Comparison of ENCODE assay signal across 19 cellular contexts in the genomic region with DNA sequence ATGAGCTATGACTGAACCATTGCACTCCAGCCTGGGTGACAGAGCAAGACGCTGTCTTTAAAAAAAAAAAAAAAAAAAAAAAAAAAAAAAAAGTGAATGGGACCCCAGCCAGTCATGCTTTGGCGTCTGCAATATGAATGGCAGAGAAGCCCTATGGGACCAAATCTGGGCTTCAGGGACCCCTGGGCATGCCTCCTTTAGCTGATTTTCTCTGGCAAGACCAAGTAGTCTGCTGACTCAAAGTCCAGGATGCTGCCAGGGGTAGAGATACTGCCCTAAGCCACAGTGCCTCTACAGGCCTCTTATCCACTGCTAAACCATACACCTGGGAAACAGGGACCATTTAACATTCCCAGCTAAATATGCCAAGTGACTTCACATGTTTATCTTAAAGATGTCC. TPM values are rescaled to one million over a fixed set of nuclear protein-coding genes. Genes with fewer than 3 reads are reported as not detected.
DNase-seq lines count a peak whose midpoint lies in the region; TF ChIP-seq lines count a peak whose summit lies in the region.
"Had no signal": no experiment of that assay in that cellular context is flagged by ENCODE, and none has a peak within 500 bp of the region (broad histone marks: within the 10 kb centered on the region; RNA-seq: fewer than 3 reads in every experiment).

No MANE protein-coding gene starts in this region.

- H3K27ac ChIP-seq in breast epithelium: no peak overlapping the region
- H3K27ac ChIP-seq in brain microvascular endothelial cell: peak overlapping the region; percentile 7
- peak overlapping the region; percentile 96 for H3K27ac ChIP-seq in smooth muscle cell (ENCODE audit: low read depth)
- H3K27ac ChIP-seq in Peyer's patch: no peak overlapping the region
- H3K27ac ChIP-seq: colonic mucosa, hepatocyte had no signal

- H3K27me3 Mint-ChIP-seq in MCF 10A (ENCODE audit: insufficient read depth, unreplicated experiment): no peaks in the 10 kb centered on the region
- H3K27me3 Mint-ChIP-seq in activated T-helper 1 cell treated with anti-CD3 and anti-CD28 coated beads, Interleukin-12 subunit alpha, Interleukin-12 subunit beta, Interleukin-2, Interleukin-4 antibody, amounts not matched to agents 30 ng/mL and 10 ng/mL and 1 ng/mL, durations not matched to agents 14 hours and 24 hours and 36 hours (ENCODE audit: insufficient read depth): no peaks in the 10 kb centered on the region

- intact Hi-C loops in MCF 10A (cut with micrococcal nuclease) (no loop called here), breast epithelium (cut with DNase I; ENCODE audit: low total_unique reads) (no loop called here)
- intact Hi-C loops in activated T-helper 1 cell treated with anti-CD3 and anti-CD28 coated beads, Interleukin-12 subunit alpha, Interleukin-12 subunit beta, Interleukin-2, Interleukin-4 antibody, amounts not matched to agents 30 ng/mL and 10 ng/mL and 1 ng/mL, durations not matched to agents 14 hours and 24 hours and 36 hours (cut with micrococcal nuclease): no loop called here

- CTCF ChIA-PET in MCF 10A (lab: Yijun Ruan, JAX): interaction anchor here (3.3 kb wide), 1 partner anchor 26 kb away, joined by 15 read pairs; no protein-coding TSS in a partner anchor

- peak overlapping the region; percentile 90 for H3K4me3 Mint-ChIP-seq in MCF 10A (ENCODE audit: unreplicated experiment)
- H3K4me3 Mint-ChIP-seq in activated T-helper 1 cell treated with anti-CD3 and anti-CD28 coated beads, Interleukin-12 subunit alpha, Interleukin-12 subunit beta, Interleukin-2, Interleukin-4 antibody, amounts not matched to agents 30 ng/mL and 10 ng/mL and 1 ng/mL, durations not matched to agents 14 hours and 24 hours and 36 hours: no peak overlapping the region

- H3K4me1 Mint-ChIP-seq in MCF 10A (ENCODE audit: insufficient read depth, unreplicated experiment): peaks cover 37% of the 10 kb centered on the region
- H3K4me1 Mint-ChIP-seq in activated T-helper 1 cell treated with anti-CD3 and anti-CD28 coated beads, Interleukin-12 subunit alpha, Interleukin-12 subunit beta, Interleukin-2, Interleukin-4 antibody, amounts not matched to agents 30 ng/mL and 10 ng/mL and 1 ng/mL, durations not matched to agents 14 hours and 24 hours and 36 hours (ENCODE audit: low read depth): peaks cover 52% of the 10 kb centered on the region

- H3K36me3 ChIP-seq in breast epithelium (no peaks in the 10 kb centered on the region), brain microvascular endothelial cell (replicated peaks) (peaks cover 80% of the 10 kb centered on the region), smooth muscle cell (ENCODE audit: low read depth) (no peaks in the 10 kb centered on the region), Peyer's patch (peaks cover 0 to 22% (median 0%) of the 10 kb centered on the region in 3 donors)

- POLR2A ChIA-PET in MCF 10A (lab: Yijun Ruan, JAX): interaction anchor here (0.6 kb wide), 1 partner anchor 1710 kb away, joined by 3 read pairs; no protein-coding TSS in a partner anchor

- TF ChIP-seq POLR2A in breast epithelium (IDR thresholded peaks at IDR 0.05): no peak
- TF ChIP-seq POLR2A in Peyer's patch (IDR thresholded peaks at IDR 0.05): no peak

- H3K4me1 ChIP-seq in breast epithelium (peaks cover 0 to 7% of the 10 kb centered on the region in 2 donors), smooth muscle cell (ENCODE audit: low read depth) (peaks cover 21% of the 10 kb centered on the region), Peyer's patch (peaks cover 0 to 18% (median 4%) of the 10 kb centered on the region in 4 donors)
- H3K4me1 ChIP-seq: colonic mucosa had no signal

- TF ChIP-seq CTCF in MCF 10A (IDR thresholded peaks at IDR 0.05; ENCODE audit: unreplicated experiment) (no peak), breast epithelium (IDR thresholded peaks at IDR 0.05) (no peak), brain microvascular endothelial cell (IDR thresholded peaks at IDR 0.05; ENCODE audit: low read depth, low read length, missing control alignments) (no peak), smooth muscle cell (IDR thresholded peaks at IDR 0.05; ENCODE audit: borderline replicate concordance, insufficient read depth, poor library complexity, severe bottlenecking) (no peak), Peyer's patch (IDR thresholded peaks at IDR 0.05) (no peak)

- no peaks in the 10 kb centered on the region for H3K9me3 Mint-ChIP-seq in MCF 10A (ENCODE audit: unreplicated experiment)
- no peaks in the 10 kb centered on the region for H3K9me3 Mint-ChIP-seq in activated T-helper 1 cell treated with anti-CD3 and anti-CD28 coated beads, Interleukin-12 subunit alpha, Interleukin-12 subunit beta, Interleukin-2, Interleukin-4 antibody, amounts not matched to agents 30 ng/mL and 10 ng/mL and 1 ng/mL, durations not matched to agents 14 hours and 24 hours and 36 hours
- H3K9me3 Mint-ChIP-seq: CD8-positive, alpha-beta memory T cell; stimulated activated effector memory CD8-positive, alpha-beta T cell treated with anti-CD3 and anti-CD28 coated beads, Interleukin-12 subunit alpha, Interleukin-12 subunit beta, amount 100 ng/mL, for 72 hours had no signal

- DNase-seq in MCF 10A (ENCODE audit: unreplicated experiment) (no peak), breast epithelium (ENCODE audit: low spot score in 2 of 2) (no peak), M059J (ENCODE audit: low read depth) (peak; percentile 29), brain microvascular endothelial cell (no peak), smooth muscle cell (lab: John Stamatoyannopoulos, UW; ENCODE audit: unreplicated experiment) (no peak), Peyer's patch (no peak), A172 (ENCODE audit: low spot score) (no peak)
- DNase-seq in activated T-helper 1 cell treated with anti-CD3 and anti-CD28 coated beads, Interleukin-12 subunit alpha, Interleukin-12 subunit beta, Interleukin-2, Interleukin-4 antibody, amounts not matched to agents 30 ng/mL and 10 ng/mL and 1 ng/mL, durations not matched to agents 14 hours and 24 hours and 36 hours (ENCODE audit: low spot score): no peak
- DNase-seq: CD8-positive, alpha-beta memory T cell; colonic mucosa; GOT3; NCI-H1417 treated with DMSO at 0.1 percent for 48 hours; NCI-H748 treated with DMSO at 0.1 percent for 48 hours; right cardiac atrium had no signal

- no peaks in the 10 kb centered on the region for H3K9me3 ChIP-seq in breast epithelium
- H3K9me3 ChIP-seq in smooth muscle cell (replicated peaks; ENCODE audit: low read depth): no peaks in the 10 kb centered on the region
- H3K9me3 ChIP-seq in Peyer's patch: no peaks in the 10 kb centered on the region
- H3K9me3 ChIP-seq: colonic mucosa, thoracic aorta had no signal

- BruUV-seq in MCF 10A (replicated peaks; lab: Mats Ljungman, UMichigan): no TSS peak

- H3K4me3 ChIP-seq in breast epithelium (no peak overlapping the region), brain microvascular endothelial cell (ENCODE audit: low read depth, low read length) (no peak overlapping the region), smooth muscle cell (no peak overlapping the region), Peyer's patch (no peak overlapping the region)
- H3K4me3 ChIP-seq: colonic mucosa, hepatocyte, lung, thoracic aorta had no signal

- no peak overlapping the region for H3K27ac Mint-ChIP-seq in MCF 10A (ENCODE audit: low read depth, unreplicated experiment)
- H3K27ac Mint-ChIP-seq in activated T-helper 1 cell treated with anti-CD3 and anti-CD28 coated beads, Interleukin-12 subunit alpha, Interleukin-12 subunit beta, Interleukin-2, Interleukin-4 antibody, amounts not matched to agents 30 ng/mL and 10 ng/mL and 1 ng/mL, durations not matched to agents 14 hours and 24 hours and 36 hours: no peak overlapping the region

- WGBS in smooth muscle cell (ENCODE audit: low lambda C conversion rate): 76% methylated on average over 2 of the region's 2 CpGs

- H3K36me3 Mint-ChIP-seq in MCF 10A (ENCODE audit: insufficient read depth, unreplicated experiment): peaks cover 93% of the 10 kb centered on the region
- peaks cover 60% of the 10 kb centered on the region for H3K36me3 Mint-ChIP-seq in activated T-helper 1 cell treated with anti-CD3 and anti-CD28 coated beads, Interleukin-12 subunit alpha, Interleukin-12 subunit beta, Interleukin-2, Interleukin-4 antibody, amounts not matched to agents 30 ng/mL and 10 ng/mL and 1 ng/mL, durations not matched to agents 14 hours and 24 hours and 36 hours (ENCODE audit: low read depth)

- no peak overlapping the region for H2AFZ ChIP-seq in smooth muscle cell (ENCODE audit: low read depth)
- H2AFZ ChIP-seq: hepatocyte had no signal

- peaks cover 16% of the 10 kb centered on the region for H3K79me2 ChIP-seq in smooth muscle cell (ENCODE audit: low read depth)

- H3K4me2 ChIP-seq in smooth muscle cell: no peak overlapping the region
- H3K4me2 ChIP-seq: hepatocyte had no signal

- peaks cover 49% of the 10 kb centered on the region for H4K20me1 ChIP-seq in smooth muscle cell (ENCODE audit: low read depth)

- in situ Hi-C loops in brain microvascular endothelial cell (cut with HindIII; ENCODE audit: low pct_ligation_motif_present, low sequenced_read_pairs): no loop called here

- no peaks in the 10 kb centered on the region for H3K27me3 ChIP-seq in breast epithelium
- no peaks in the 10 kb centered on the region for H3K27me3 ChIP-seq in brain microvascular endothelial cell (replicated peaks)
- H3K27me3 ChIP-seq in smooth muscle cell (ENCODE audit: low read depth): no peaks in the 10 kb centered on the region
- H3K27me3 ChIP-seq in Peyer's patch: no peaks in the 10 kb centered on the region
- H3K27me3 ChIP-seq: colonic mucosa, hepatocyte had no signal

- no peak overlapping the region for H3K9ac ChIP-seq in smooth muscle cell (ENCODE audit: low read depth)

- H3F3A ChIP-seq in smooth muscle cell (ENCODE audit: low read depth): peaks cover 6% of the 10 kb centered on the region

RNA-seq across cellular contexts. Expression of gene RPS4X, which starts 6.0 kb away (rescaled TPM):
- total RNA-seq in MCF 10A (2022): 1,160 and 1,731 TPM in 2 replicates
- 1,000 to 10,000 TPM in 2 of 3 donors, 100 to 1,000 TPM in 1; 849 to 1,764 (median 1,655) TPM for total RNA-seq in breast epithelium
- 986 and 1,141 TPM in 2 replicates for total RNA-seq in M059J (2014; rRNA removed; shearing (Covaris generic))
- 618 and 691 TPM in 2 replicates for total RNA-seq in smooth muscle cell
- polyA plus RNA-seq in smooth muscle cell: 190 and 228 TPM in 2 replicates
- 982 and 989 TPM in 2 replicates for total RNA-seq in activated T-helper 1 cell treated with anti-CD3 and anti-CD28 coated beads, Interleukin-12 subunit alpha, Interleukin-12 subunit beta, Interleukin-2, Interleukin-4 antibody, amounts not matched to agents 30 ng/mL and 10 ng/mL and 1 ng/mL, durations not matched to agents 14 hours and 24 hours and 36 hours
- 100 to 1,000 TPM; 263 to 912 (median 486) TPM for total RNA-seq in Peyer's patch
- 674 and 762 TPM in 2 replicates for total RNA-seq in A172 (2014; rRNA removed; shearing (Covaris generic))

RNA-seq across cellular contexts. Expression of gene ERCC6L, which starts 32.3 kb away (rescaled TPM):
- total RNA-seq in MCF 10A (2022) (1.0 and 1.8 TPM in 2 replicates), breast epithelium (under 1 TPM in 2 of 3 donors, not detected in 1; 0.15 to 0.33 TPM), smooth muscle cell (1.5 and 2.8 TPM in 2 replicates), Peyer's patch (1 to 10 TPM in 1 of 4 donors, under 1 TPM in 3; 0.18 to 5.8 (median 0.65) TPM)
- total RNA-seq in M059J (2014; rRNA removed; shearing (Covaris generic)): 14.0 and 26.1 TPM in 2 replicates
- polyA plus RNA-seq in smooth muscle cell: 0.76 and 0.89 TPM in 2 replicates
- 7.4 and 7.5 TPM in 2 replicates for total RNA-seq in activated T-helper 1 cell treated with anti-CD3 and anti-CD28 coated beads, Interleukin-12 subunit alpha, Interleukin-12 subunit beta, Interleukin-2, Interleukin-4 antibody, amounts not matched to agents 30 ng/mL and 10 ng/mL and 1 ng/mL, durations not matched to agents 14 hours and 24 hours and 36 hours
- 16.3 and 19.0 TPM in 2 replicates for total RNA-seq in A172 (2014; rRNA removed; shearing (Covaris generic))
- polyA plus RNA-seq: right cardiac atrium had no signal

RNA-seq across cellular contexts. Expression of gene CITED1, which starts 34.6 kb away (rescaled TPM):
- total RNA-seq in MCF 10A (2022) (0.37 and 0.72 TPM in 2 replicates), breast epithelium (10 to 100 TPM in 2 of 3 donors, under 1 TPM in 1; 0.32 to 28.2 (median 24.6) TPM), smooth muscle cell (1.0 TPM in 1 of 2 replicates, not detected in the other), Peyer's patch (not detected)
- 0.59 TPM in 1 of 2 replicates, not detected in the other for total RNA-seq in M059J (2014; rRNA removed; shearing (Covaris generic))
- polyA plus RNA-seq in smooth muscle cell: 0.42 and 1.1 TPM in 2 replicates
- 0.78 TPM in 1 of 2 replicates, not detected in the other for total RNA-seq in activated T-helper 1 cell treated with anti-CD3 and anti-CD28 coated beads, Interleukin-12 subunit alpha, Interleukin-12 subunit beta, Interleukin-2, Interleukin-4 antibody, amounts not matched to agents 30 ng/mL and 10 ng/mL and 1 ng/mL, durations not matched to agents 14 hours and 24 hours and 36 hours
- total RNA-seq in A172 (2014; rRNA removed; shearing (Covaris generic)): 0.43 TPM in 1 of 2 replicates, not detected in the other
- total RNA-seq: CD8-positive, alpha-beta memory T cell; colonic mucosa; fibroblast of villous mesenchyme had no signal
- polyA plus RNA-seq: CD8-positive, alpha-beta memory T cell; hepatocyte had no signal

Comparison
In these comparisons a context has a peak if more than half of its experiments do, and no peak if none do; other contexts are left out.
1. H3K27ac ChIP-seq: peak in brain microvascular endothelial cell (single experiment) and smooth muscle cell (single experiment); none in breast epithelium (0 of 2) and Peyer's patch (0 of 4).